ENCODE assay signal across 1 cellular context in the genomic region with DNA sequence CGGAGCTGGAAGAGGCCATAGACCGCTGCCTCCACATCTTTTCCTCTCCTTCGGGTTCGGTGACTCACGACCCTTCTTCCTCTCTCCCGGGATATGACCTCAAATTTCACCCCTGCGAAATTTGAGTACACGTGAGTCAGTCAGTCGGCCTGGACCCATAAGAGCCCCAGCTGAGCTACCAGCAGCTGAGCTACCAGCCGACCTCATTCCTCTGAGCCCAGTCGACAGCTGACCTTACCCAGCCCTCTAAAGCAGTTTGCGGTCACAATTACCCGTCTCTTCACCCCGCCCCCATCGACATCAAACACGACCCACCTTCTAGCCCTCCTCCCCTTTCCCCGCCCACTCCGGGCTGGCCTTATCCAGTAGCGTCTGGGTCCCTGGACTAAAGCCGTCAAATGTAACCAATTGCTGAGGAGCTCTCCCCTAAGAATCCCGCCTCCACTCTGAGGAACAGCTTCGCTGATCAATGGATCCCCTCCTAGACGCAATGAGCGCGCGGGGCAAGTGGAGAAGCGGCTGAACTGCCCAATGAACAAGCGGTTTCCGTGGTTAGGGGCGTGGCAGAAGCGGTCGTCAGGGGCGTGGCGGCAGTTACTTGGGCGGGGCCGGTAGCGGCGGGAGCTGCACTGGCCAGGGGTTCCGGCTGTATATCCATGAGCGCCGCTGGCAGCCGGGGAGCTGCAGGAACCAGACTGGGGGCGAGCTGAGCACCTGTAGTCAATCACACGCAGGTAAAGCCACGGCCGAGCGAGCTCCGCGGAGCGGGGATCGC.
A peak's percentile ranks its signal among the peaks of the same experiment; 100 is the strongest.
TF ChIP-seq lines count a peak whose summit lies in the region.

A gene with protein sequence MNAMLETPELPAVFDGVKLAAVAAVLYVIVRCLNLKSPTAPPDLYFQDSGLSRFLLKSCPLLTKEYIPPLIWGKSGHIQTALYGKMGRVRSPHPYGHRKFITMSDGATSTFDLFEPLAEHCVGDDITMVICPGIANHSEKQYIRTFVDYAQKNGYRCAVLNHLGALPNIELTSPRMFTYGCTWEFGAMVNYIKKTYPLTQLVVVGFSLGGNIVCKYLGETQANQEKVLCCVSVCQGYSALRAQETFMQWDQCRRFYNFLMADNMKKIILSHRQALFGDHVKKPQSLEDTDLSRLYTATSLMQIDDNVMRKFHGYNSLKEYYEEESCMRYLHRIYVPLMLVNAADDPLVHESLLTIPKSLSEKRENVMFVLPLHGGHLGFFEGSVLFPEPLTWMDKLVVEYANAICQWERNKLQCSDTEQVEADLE (plus strand): TSS at position 627 of the 775 bp plus-strand sequence. CDS start 27,872 bp downstream, outside the sequence.

TF ChIP-seq in H1, 55 proteins besides CTCF, POLR2A, EP300 and RAD21 (continues in another document):
- TF ChIP-seq KDM4A (IDR thresholded peaks at IDR 0.05; ENCODE audit: low read depth, low read length, severe bottlenecking) (peak; percentile 17), CEBPB (IDR thresholded peaks at IDR 0.05; ENCODE audit: low read depth, low read length) (no peak), BCL11A (IDR thresholded peaks at IDR 0.05; ENCODE audit: low read depth in 2 of 2, low read length in 2 of 2) (no peak), RXRA (IDR thresholded peaks at IDR 0.05; ENCODE audit: insufficient read depth, low read depth, low read length) (no peak), ASH2L (IDR thresholded peaks at IDR 0.05; ENCODE audit: low read length) (peak; percentile 94), CREB1 (IDR thresholded peaks at IDR 0.05) (peak; percentile 85), SRF (IDR thresholded peaks at IDR 0.05; ENCODE audit: low read depth, low read length) (no peak), TAF1 (IDR thresholded peaks at IDR 0.05; ENCODE audit: low read depth, low read length) (peak; percentile 80), FOSL1 (IDR thresholded peaks at IDR 0.05; ENCODE audit: insufficient read depth, low read depth, low read length) (no peak), MAFK (IDR thresholded peaks at IDR 0.05; ENCODE audit: low read depth, low read length) (no peak), TCF12 (IDR thresholded peaks at IDR 0.05; ENCODE audit: low read depth, low read length) (0 out of 2 replicates have a peak, but pooled peaks have one; percentile 24), SIRT6 (IDR thresholded peaks at IDR 0.05; ENCODE audit: low read length) (no peak), JUND (IDR thresholded peaks at IDR 0.05; ENCODE audit: low read length) (0 out of 2 replicates have a peak, but pooled peaks have one; percentile 12), POLR2AphosphoS5 (IDR thresholded peaks at IDR 0.05; ENCODE audit: low read depth, low read length) (peak; percentile 87), CBX8 (IDR thresholded peaks at IDR 0.05; ENCODE audit: borderline replicate concordance, low read depth, low read length) (no peak), HDAC6 (IDR thresholded peaks at IDR 0.05; ENCODE audit: low read depth, low read length) (no peak), BACH1 (IDR thresholded peaks at IDR 0.05; ENCODE audit: low read length) (no peak), CBX5 (IDR thresholded peaks at IDR 0.05; ENCODE audit: low read depth, low read length) (no peak), ATF2 (IDR thresholded peaks at IDR 0.05; ENCODE audit: low read length) (peak; percentile 67; the same call in 1 of the 2 replicates), SUZ12 (IDR thresholded peaks at IDR 0.05; ENCODE audit: low read length) (no peak), SIX5 (IDR thresholded peaks at IDR 0.05; ENCODE audit: low read depth, low read length) (no peak), TAF7 (optimal IDR thresholded peaks at IDR 0.05; ENCODE audit: borderline replicate concordance, low read depth, low read length) (no peak), RFX5 (IDR thresholded peaks at IDR 0.05; ENCODE audit: borderline replicate concordance, low read depth, low read length) (no peak), SP4 (IDR thresholded peaks at IDR 0.05; ENCODE audit: low read length) (peak; percentile 96), CHD2 (IDR thresholded peaks at IDR 0.05; ENCODE audit: low read length) (peak; percentile 94), BRCA1 (IDR thresholded peaks at IDR 0.05; ENCODE audit: low read depth, low read length) (no peak), TEAD4 (IDR thresholded peaks at IDR 0.05; ENCODE audit: low read depth, low read length) (no peak), NANOG (IDR thresholded peaks at IDR 0.05; ENCODE audit: insufficient read depth, low read depth, low read length, poor library complexity, severe bottlenecking) (peak; percentile 48), SP2 (IDR thresholded peaks at IDR 0.05; ENCODE audit: low read length) (peak; percentile 96), KDM5A (IDR thresholded peaks at IDR 0.05; ENCODE audit: low read length) (no peak), SIN3A (conservative IDR thresholded peaks at IDR 0.05 in 1 of 2, IDR thresholded peaks at IDR 0.05 in 1 of 2; ENCODE audit: low read depth in 1 of 2, low read length in 2 of 2) (peak in 1 of 2 experiments; percentile 23; a peak in 1 of 4 replicates), SAP30 (IDR thresholded peaks at IDR 0.05; ENCODE audit: insufficient read depth, insufficient replicate concordance, low read length) (no peak), NRF1 (IDR thresholded peaks at IDR 0.05; ENCODE audit: low read depth, low read length) (no peak), TBP (IDR thresholded peaks at IDR 0.05; ENCODE audit: low read depth, low read length) (peak; percentile 42; the same call in 1 of the 2 replicates), RNF2 (IDR thresholded peaks at IDR 0.05; ENCODE audit: borderline replicate concordance, low read depth, low read length, missing control alignments, poor library complexity, severe bottlenecking) (no peak), EGR1 (IDR thresholded peaks at IDR 0.05; ENCODE audit: borderline replicate concordance, low read depth, low read length) (no peak), GTF2F1 (IDR thresholded peaks at IDR 0.05; ENCODE audit: borderline replicate concordance, low read depth, low read length) (no peak), HDAC2 (IDR thresholded peaks at IDR 0.05; ENCODE audit: borderline replicate concordance in 1 of 2, low read depth in 2 of 2, low read length in 2 of 2) (peak in 1 of 2 experiments; percentile 56; a peak in 1 of 4 replicates), GABPA (IDR thresholded peaks at IDR 0.05; ENCODE audit: borderline replicate concordance, insufficient read depth, low read length) (no peak), YY1 (IDR thresholded peaks at IDR 0.05; ENCODE audit: low read depth, low read length) (no peak), KDM1A (IDR thresholded peaks at IDR 0.05; ENCODE audit: borderline replicate concordance, low read length) (0 out of 2 replicates have a peak, but pooled peaks have one; percentile 4), PHF8 (conservative IDR thresholded peaks at IDR 0.05; ENCODE audit: low read depth, low read length) (no peak), EZH2 (IDR thresholded peaks at IDR 0.05; ENCODE audit: low read depth, low read length, severe bottlenecking) (no peak), CHD1 (IDR thresholded peaks at IDR 0.05; ENCODE audit: low read depth, low read length) (no peak), JUN (IDR thresholded peaks at IDR 0.05; ENCODE audit: low read depth, low read length) (no peak), ZNF274 (IDR thresholded peaks at IDR 0.05; ENCODE audit: borderline replicate concordance, extremely low read depth, low read length) (no peak), CTBP2 (IDR thresholded peaks at IDR 0.05; ENCODE audit: borderline replicate concordance, insufficient read depth, insufficient read length, low read length) (no peak), POU5F1 (IDR thresholded peaks at IDR 0.05; ENCODE audit: low read depth, low read length) (no peak)
- TF ChIP-seq, protein P1, sequence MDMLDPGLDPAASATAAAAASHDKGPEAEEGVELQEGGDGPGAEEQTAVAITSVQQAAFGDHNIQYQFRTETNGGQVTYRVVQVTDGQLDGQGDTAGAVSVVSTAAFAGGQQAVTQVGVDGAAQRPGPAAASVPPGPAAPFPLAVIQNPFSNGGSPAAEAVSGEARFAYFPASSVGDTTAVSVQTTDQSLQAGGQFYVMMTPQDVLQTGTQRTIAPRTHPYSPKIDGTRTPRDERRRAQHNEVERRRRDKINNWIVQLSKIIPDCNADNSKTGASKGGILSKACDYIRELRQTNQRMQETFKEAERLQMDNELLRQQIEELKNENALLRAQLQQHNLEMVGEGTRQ (IDR thresholded peaks at IDR 0.05; ENCODE audit: low read length), result no peak
- TF ChIP-seq, protein P2, sequence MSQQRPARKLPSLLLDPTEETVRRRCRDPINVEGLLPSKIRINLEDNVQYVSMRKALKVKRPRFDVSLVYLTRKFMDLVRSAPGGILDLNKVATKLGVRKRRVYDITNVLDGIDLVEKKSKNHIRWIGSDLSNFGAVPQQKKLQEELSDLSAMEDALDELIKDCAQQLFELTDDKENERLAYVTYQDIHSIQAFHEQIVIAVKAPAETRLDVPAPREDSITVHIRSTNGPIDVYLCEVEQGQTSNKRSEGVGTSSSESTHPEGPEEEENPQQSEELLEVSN (IDR thresholded peaks at IDR 0.05), result peak; percentile 15; the same call in 1 of the 2 replicates
- TF ChIP-seq, protein P3, sequence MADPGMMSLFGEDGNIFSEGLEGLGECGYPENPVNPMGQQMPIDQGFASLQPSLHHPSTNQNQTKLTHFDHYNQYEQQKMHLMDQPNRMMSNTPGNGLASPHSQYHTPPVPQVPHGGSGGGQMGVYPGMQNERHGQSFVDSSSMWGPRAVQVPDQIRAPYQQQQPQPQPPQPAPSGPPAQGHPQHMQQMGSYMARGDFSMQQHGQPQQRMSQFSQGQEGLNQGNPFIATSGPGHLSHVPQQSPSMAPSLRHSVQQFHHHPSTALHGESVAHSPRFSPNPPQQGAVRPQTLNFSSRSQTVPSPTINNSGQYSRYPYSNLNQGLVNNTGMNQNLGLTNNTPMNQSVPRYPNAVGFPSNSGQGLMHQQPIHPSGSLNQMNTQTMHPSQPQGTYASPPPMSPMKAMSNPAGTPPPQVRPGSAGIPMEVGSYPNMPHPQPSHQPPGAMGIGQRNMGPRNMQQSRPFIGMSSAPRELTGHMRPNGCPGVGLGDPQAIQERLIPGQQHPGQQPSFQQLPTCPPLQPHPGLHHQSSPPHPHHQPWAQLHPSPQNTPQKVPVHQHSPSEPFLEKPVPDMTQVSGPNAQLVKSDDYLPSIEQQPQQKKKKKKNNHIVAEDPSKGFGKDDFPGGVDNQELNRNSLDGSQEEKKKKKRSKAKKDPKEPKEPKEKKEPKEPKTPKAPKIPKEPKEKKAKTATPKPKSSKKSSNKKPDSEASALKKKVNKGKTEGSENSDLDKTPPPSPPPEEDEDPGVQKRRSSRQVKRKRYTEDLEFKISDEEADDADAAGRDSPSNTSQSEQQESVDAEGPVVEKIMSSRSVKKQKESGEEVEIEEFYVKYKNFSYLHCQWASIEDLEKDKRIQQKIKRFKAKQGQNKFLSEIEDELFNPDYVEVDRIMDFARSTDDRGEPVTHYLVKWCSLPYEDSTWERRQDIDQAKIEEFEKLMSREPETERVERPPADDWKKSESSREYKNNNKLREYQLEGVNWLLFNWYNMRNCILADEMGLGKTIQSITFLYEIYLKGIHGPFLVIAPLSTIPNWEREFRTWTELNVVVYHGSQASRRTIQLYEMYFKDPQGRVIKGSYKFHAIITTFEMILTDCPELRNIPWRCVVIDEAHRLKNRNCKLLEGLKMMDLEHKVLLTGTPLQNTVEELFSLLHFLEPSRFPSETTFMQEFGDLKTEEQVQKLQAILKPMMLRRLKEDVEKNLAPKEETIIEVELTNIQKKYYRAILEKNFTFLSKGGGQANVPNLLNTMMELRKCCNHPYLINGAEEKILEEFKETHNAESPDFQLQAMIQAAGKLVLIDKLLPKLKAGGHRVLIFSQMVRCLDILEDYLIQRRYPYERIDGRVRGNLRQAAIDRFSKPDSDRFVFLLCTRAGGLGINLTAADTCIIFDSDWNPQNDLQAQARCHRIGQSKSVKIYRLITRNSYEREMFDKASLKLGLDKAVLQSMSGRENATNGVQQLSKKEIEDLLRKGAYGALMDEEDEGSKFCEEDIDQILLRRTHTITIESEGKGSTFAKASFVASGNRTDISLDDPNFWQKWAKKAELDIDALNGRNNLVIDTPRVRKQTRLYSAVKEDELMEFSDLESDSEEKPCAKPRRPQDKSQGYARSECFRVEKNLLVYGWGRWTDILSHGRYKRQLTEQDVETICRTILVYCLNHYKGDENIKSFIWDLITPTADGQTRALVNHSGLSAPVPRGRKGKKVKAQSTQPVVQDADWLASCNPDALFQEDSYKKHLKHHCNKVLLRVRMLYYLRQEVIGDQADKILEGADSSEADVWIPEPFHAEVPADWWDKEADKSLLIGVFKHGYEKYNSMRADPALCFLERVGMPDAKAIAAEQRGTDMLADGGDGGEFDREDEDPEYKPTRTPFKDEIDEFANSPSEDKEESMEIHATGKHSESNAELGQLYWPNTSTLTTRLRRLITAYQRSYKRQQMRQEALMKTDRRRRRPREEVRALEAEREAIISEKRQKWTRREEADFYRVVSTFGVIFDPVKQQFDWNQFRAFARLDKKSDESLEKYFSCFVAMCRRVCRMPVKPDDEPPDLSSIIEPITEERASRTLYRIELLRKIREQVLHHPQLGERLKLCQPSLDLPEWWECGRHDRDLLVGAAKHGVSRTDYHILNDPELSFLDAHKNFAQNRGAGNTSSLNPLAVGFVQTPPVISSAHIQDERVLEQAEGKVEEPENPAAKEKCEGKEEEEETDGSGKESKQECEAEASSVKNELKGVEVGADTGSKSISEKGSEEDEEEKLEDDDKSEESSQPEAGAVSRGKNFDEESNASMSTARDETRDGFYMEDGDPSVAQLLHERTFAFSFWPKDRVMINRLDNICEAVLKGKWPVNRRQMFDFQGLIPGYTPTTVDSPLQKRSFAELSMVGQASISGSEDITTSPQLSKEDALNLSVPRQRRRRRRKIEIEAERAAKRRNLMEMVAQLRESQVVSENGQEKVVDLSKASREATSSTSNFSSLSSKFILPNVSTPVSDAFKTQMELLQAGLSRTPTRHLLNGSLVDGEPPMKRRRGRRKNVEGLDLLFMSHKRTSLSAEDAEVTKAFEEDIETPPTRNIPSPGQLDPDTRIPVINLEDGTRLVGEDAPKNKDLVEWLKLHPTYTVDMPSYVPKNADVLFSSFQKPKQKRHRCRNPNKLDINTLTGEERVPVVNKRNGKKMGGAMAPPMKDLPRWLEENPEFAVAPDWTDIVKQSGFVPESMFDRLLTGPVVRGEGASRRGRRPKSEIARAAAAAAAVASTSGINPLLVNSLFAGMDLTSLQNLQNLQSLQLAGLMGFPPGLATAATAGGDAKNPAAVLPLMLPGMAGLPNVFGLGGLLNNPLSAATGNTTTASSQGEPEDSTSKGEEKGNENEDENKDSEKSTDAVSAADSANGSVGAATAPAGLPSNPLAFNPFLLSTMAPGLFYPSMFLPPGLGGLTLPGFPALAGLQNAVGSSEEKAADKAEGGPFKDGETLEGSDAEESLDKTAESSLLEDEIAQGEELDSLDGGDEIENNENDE (IDR thresholded peaks at IDR 0.05; ENCODE audit: insufficient replicate concordance, low read length), result no peak
- TF ChIP-seq, protein P4, sequence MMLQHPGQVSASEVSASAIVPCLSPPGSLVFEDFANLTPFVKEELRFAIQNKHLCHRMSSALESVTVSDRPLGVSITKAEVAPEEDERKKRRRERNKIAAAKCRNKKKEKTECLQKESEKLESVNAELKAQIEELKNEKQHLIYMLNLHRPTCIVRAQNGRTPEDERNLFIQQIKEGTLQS (IDR thresholded peaks at IDR 0.05; ENCODE audit: insufficient read depth, low read depth, low read length), result no peak
